In the genomic region with DNA sequence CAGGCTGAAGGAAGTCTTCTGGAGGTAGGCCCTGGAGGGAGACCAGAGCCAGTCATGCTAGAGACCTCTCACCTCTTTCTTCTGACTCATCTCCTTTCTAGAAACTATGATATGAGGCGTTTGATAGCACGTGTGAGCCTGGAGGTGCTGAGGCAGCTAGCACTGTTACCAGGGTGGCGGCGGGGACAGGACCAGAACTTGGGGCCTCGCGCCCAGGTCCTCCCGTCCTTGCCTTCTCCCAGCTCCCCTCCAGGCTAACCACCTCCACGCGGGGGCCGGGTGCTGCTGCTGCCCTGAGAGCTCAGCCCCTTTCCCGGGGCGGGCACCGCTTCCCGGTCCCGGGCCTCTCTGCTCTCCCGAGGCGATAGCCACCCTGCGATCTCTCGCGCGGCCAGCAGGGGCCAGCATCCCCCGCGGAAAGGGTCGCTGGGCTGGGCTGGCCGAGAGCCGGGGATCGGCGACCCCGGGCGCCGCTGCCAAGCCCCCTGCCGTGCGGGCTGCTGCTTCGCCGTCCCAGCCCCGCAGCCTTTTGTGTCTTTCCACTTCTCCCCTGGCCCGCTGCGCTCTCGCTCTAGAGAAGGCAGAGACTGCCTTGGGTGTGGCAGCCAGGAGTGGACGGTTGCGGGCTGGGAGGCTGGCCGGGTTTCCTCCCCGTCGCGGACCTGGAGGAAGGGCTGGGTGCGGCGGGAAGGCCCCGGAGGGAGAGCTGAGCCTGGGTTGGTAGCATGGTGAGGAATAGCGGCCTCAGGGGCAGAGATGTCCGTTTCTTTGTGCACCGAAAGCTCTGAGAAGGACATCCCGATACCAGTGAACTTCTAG, we compare ENCODE assay signal across 1 cellular context.
TF ChIP-seq lines count a peak whose summit lies in the region.

No MANE protein-coding gene starts in this region.

TF ChIP-seq in GM12878, 131 proteins besides CTCF, POLR2A, EP300 and RAD21 (continued from another document):
- TF ChIP-seq CBX5 (IDR thresholded peaks at IDR 0.05; ENCODE audit: low read depth): 0 out of 2 replicates have a peak, but pooled peaks have one; percentile 67
